ENCODE assay signal across 8 cellular contexts in genomic region chr2:100321881-100322820, GRCh38. TPM values are rescaled to one million over a fixed set of nuclear protein-coding genes. Genes with fewer than 3 reads are reported as not detected.
A peak's percentile ranks its signal among the peaks of the same experiment; 100 is the strongest.
DNase-seq lines count a peak whose midpoint lies in the region; ATAC-seq, FAIRE-seq and TF ChIP-seq lines count a peak whose summit lies in the region.

TSS of gene LONRF2 (minus strand) at chr2:100322501. CDS start at chr2:100322093, 408 bp downstream.

- peaks cover 59% of the 10 kb centered on the region for H3K27me3 ChIP-seq in osteoblast (ENCODE audit: insufficient read depth, low read length)

- no peak within 1 kb of the TSS for H3K27ac ChIP-seq in osteoblast (ENCODE audit: low read depth, low read length)

- H2AFZ ChIP-seq in osteoblast (ENCODE audit: low read length), result no peak within 1 kb of the TSS

- no peaks in the 10 kb centered on the region for H3K4me1 ChIP-seq in osteoblast (ENCODE audit: insufficient read depth, low read length)

- DNase-seq in Ammon's horn (ENCODE audit: low spot score), result peak; percentile 48
- peak; percentile 25 for DNase-seq in HTR-8/SVneo (ENCODE audit: insufficient read length, low spot score)
- peak; percentile 4 for DNase-seq in glomerular visceral epithelial cell (ENCODE audit: extremely low spot score)
- DNase-seq in osteoblast (ENCODE audit: insufficient read length, low spot score, missing footprints), result peak; percentile 76
- no peak for DNase-seq in GDM1 (lab: John Stamatoyannopoulos, UW)
- no peak for DNase-seq in D721Med (ENCODE audit: insufficient read length, low spot score)

- no peak for FAIRE-seq in HTR-8/SVneo (lab: Jason Lieb, UNC)
- FAIRE-seq in D721Med (lab: Jason Lieb, UNC), result no peak

- no peaks in the 10 kb centered on the region for H3K79me2 ChIP-seq in osteoblast (ENCODE audit: insufficient read depth, low read length)

- peaks cover 3% of the 10 kb centered on the region for H3K9me3 ChIP-seq in osteoblast (ENCODE audit: low read depth, low read length)

- H3K4me2 ChIP-seq in osteoblast (ENCODE audit: insufficient read depth, low read length), result no peak within 1 kb of the TSS

- H4K20me1 ChIP-seq in osteoblast (ENCODE audit: insufficient read depth, low read length), result no peaks in the 10 kb centered on the region

- H3K4me3 ChIP-seq in WI38 (ENCODE audit: low read depth, low read length), result 0 out of 2 replicates have a peak within 1 kb of the TSS, but pooled peaks have one; percentile 9
- H3K4me3 ChIP-seq in osteoblast (ENCODE audit: insufficient read depth, low read length), result peak within 1 kb of the TSS; percentile 42

- H3K36me3 ChIP-seq in osteoblast (ENCODE audit: insufficient read depth, low read length), result no peaks in the 10 kb centered on the region

- ATAC-seq in GM19324 (IDR thresholded peaks at IDR 0.05; ENCODE audit: low FRiP score, unreplicated experiment), result no peak

- TF ChIP-seq CTCF in WI38 (IDR thresholded peaks at IDR 0.05; ENCODE audit: low read depth, low read length) (no peak), osteoblast (IDR thresholded peaks at IDR 0.05; ENCODE audit: extremely low read depth, low read depth, low read length) (no peak), D721Med (IDR thresholded peaks at IDR 0.05; ENCODE audit: insufficient read depth, missing control alignments) (no peak)

RNA-seq across cellular contexts. Expression of gene LONRF2, which starts in this region (rescaled TPM):
- under 0.01 TPM in 2 replicates for total RNA-seq in osteoblast

Comparison
In these comparisons a context has a peak if more than half of its experiments do, and no peak if none do; other contexts are left out.
1. Peak in DNase-seq and H3K4me3 ChIP-seq in osteoblast; RNA of the gene not detected or under 1 TPM.
2. DNase-seq: peak in Ammon's horn (single experiment), HTR-8/SVneo (single experiment) and glomerular visceral epithelial cell (single experiment); none in GDM1 (single experiment) and D721Med (single experiment).